1 cellular context compared by ENCODE assay signal in the genomic region with DNA sequence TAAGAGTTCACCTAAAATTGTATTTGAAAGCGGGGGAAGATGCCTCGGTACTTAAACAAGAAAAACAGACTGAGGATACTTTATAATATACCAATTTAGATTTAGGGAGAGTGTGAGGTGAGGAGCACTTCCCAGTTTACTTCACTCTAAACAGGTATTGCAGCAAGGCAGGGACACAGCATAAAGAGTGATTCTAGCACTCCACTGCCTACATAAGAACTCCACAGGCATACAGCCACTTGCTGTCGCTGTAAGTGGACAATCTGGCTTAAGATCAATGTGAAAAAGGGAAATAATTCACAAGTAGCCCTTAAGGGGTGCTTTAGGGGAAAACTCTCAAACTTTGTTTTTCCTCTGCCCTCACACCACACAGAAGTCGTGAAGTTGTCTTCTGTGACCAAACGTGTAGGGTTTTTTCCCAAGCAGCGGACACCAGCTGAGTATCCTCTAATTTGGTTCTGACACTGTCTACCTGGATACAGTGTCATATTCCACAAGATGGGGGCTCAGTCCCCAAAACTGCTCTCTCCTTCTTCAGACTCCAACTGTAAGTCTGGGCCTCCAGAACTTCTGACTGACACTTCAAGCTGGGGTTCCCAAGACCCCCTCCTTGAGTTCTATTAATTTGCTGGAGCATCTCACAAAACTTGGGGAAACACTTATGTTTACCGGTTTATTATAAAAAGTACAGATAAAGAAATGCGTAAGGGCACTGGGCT.
TF ChIP-seq lines count a peak whose summit lies in the region.

No MANE protein-coding gene starts in this region.

TF ChIP-seq in IMR-90, 13 proteins besides CTCF, POLR2A, EP300 and RAD21:
- TF ChIP-seq BHLHE40 (IDR thresholded peaks at IDR 0.05; ENCODE audit: low read depth, low read length), result no peak
- TF ChIP-seq, protein P1, sequence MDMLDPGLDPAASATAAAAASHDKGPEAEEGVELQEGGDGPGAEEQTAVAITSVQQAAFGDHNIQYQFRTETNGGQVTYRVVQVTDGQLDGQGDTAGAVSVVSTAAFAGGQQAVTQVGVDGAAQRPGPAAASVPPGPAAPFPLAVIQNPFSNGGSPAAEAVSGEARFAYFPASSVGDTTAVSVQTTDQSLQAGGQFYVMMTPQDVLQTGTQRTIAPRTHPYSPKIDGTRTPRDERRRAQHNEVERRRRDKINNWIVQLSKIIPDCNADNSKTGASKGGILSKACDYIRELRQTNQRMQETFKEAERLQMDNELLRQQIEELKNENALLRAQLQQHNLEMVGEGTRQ (IDR thresholded peaks at IDR 0.05; ENCODE audit: low read depth, low read length), result no peak
- no peak for TF ChIP-seq RFX5 (IDR thresholded peaks at IDR 0.05; ENCODE audit: low read depth, low read length)
- no peak for TF ChIP-seq NFE2L2 (IDR thresholded peaks at IDR 0.05; ENCODE audit: low read depth, low read length)
- no peak for TF ChIP-seq CHD1 (IDR thresholded peaks at IDR 0.05; ENCODE audit: low read depth, low read length)
- TF ChIP-seq CEBPB (IDR thresholded peaks at IDR 0.05; ENCODE audit: low read depth, low read length), result no peak
- no peak for TF ChIP-seq SMC3 (IDR thresholded peaks at IDR 0.05; ENCODE audit: low read depth, low read length)
- TF ChIP-seq MXI1 (IDR thresholded peaks at IDR 0.05; ENCODE audit: borderline replicate concordance, low read depth, low read length), result no peak
- no peak for TF ChIP-seq MAFK (IDR thresholded peaks at IDR 0.05; ENCODE audit: low read depth, low read length)
- TF ChIP-seq RCOR1 (IDR thresholded peaks at IDR 0.05; ENCODE audit: insufficient replicate concordance, low read length), result no peak
- TF ChIP-seq ELK1 (IDR thresholded peaks at IDR 0.05; ENCODE audit: borderline replicate concordance, low read depth, low read length), result no peak
- no peak for TF ChIP-seq MAZ (IDR thresholded peaks at IDR 0.05; ENCODE audit: borderline replicate concordance, low read depth, low read length)
- no peak for TF ChIP-seq FOS (IDR thresholded peaks at IDR 0.05; ENCODE audit: low read depth, low read length)
